Comparison of ENCODE assay signal across 10 cellular contexts in genomic region chr1:221793439-221794078, GRCh38. TPM values are rescaled to one million over a fixed set of nuclear protein-coding genes. Genes with fewer than 3 reads are reported as not detected.
DNase-seq lines count a peak whose midpoint lies in the region; ATAC-seq and TF ChIP-seq lines count a peak whose summit lies in the region.
"Had no signal": no experiment of that assay in that cellular context is flagged by ENCODE, and none has a peak within 500 bp of the region (broad histone marks: within the 10 kb centered on the region; RNA-seq: fewer than 3 reads in every experiment).

No MANE protein-coding gene starts in this region.

- in situ Hi-C loops in GM23248 (cut with MboI) = no loop called here
- in situ Hi-C loops in brain microvascular endothelial cell (cut with HindIII; ENCODE audit: low pct_ligation_motif_present, low sequenced_read_pairs) = no loop called here

- no peak overlapping the region for H3K4me2 ChIP-seq in GM23248 (ENCODE audit: unreplicated experiment)

- 85 to 88% methylated on average over 3 of the region's 3 CpGs for WGBS in GM23248 (ENCODE audit: low coverage in 1 of 2, low lambda C conversion rate in 2 of 2, missing lambda C conversion rate in 2 of 2), 2 experiments

- H3K4me3 Mint-ChIP-seq in CD8-positive, alpha-beta memory T cell = peak overlapping the region in 5 of 7 donors; percentile 7 to 53 (median 32)
- peak overlapping the region; percentile 49 for H3K4me3 Mint-ChIP-seq in activated T-helper 17 cell treated with anti-CD3 and anti-CD28 coated beads, Interleukin-2, amount 50 U/mL, for 72 hours

- no peaks in the 10 kb centered on the region for H3K79me2 ChIP-seq in GM23248 (ENCODE audit: insufficient read depth)

- TF ChIP-seq CTCF in brain microvascular endothelial cell (IDR thresholded peaks at IDR 0.05; ENCODE audit: low read depth, low read length, missing control alignments) = no peak

- no peaks in the 10 kb centered on the region for H3K9me2 ChIP-seq in GM23248 (ENCODE audit: insufficient read depth)

- no peak overlapping the region for H3K9ac ChIP-seq in GM23248

- no peaks in the 10 kb centered on the region for H3K9me3 Mint-ChIP-seq in CD8-positive, alpha-beta memory T cell
- H3K9me3 Mint-ChIP-seq in activated T-helper 17 cell treated with anti-CD3 and anti-CD28 coated beads, Interleukin-2, amount 50 U/mL, for 72 hours = no peaks in the 10 kb centered on the region

- H4K20me1 ChIP-seq in GM23248 (ENCODE audit: insufficient read depth) = no peaks in the 10 kb centered on the region

- peak overlapping the region; percentile 27 for H3K27ac ChIP-seq in CD8-positive, alpha-beta memory T cell (ENCODE audit: low read depth, low read length)
- H3K27ac ChIP-seq in GM23248 = no peak overlapping the region
- H3K27ac ChIP-seq in brain microvascular endothelial cell = no peak overlapping the region

- H3K27me3 Mint-ChIP-seq in CD8-positive, alpha-beta memory T cell = no peaks in the 10 kb centered on the region
- no peaks in the 10 kb centered on the region for H3K27me3 Mint-ChIP-seq in activated T-helper 17 cell treated with anti-CD3 and anti-CD28 coated beads, Interleukin-2, amount 50 U/mL, for 72 hours

- H3K9me3 ChIP-seq in CD8-positive, alpha-beta memory T cell (ENCODE audit: low read length) = no peaks in the 10 kb centered on the region
- H3K9me3 ChIP-seq in GM23248 (ENCODE audit: low read depth) = no peaks in the 10 kb centered on the region

- peaks cover 6% of the 10 kb centered on the region for H3K4me1 ChIP-seq in CD8-positive, alpha-beta memory T cell (ENCODE audit: insufficient read depth, low read length)
- H3K4me1 ChIP-seq in GM23248 (ENCODE audit: insufficient read depth) = no peaks in the 10 kb centered on the region; the same call in 1 of the 2 replicates

- ATAC-seq in GM19043 (IDR thresholded peaks at IDR 0.05; ENCODE audit: low read depth, unreplicated experiment) (peak; percentile 82), HG03060 (IDR thresholded peaks at IDR 0.05; ENCODE audit: low read depth, unreplicated experiment) (peak; percentile 55)
- ATAC-seq in activated T-helper 17 cell treated with anti-CD3 and anti-CD28 coated beads, Interleukin-2, amount 50 U/mL, for 72 hours (replicated peaks) = peak; percentile 13

- H2AFZ ChIP-seq in GM23248 = no peak overlapping the region

- H3K4me1 Mint-ChIP-seq in CD8-positive, alpha-beta memory T cell = peaks cover 16 to 27% (median 21%) of the 10 kb centered on the region in 3 donors
- peaks cover 20% of the 10 kb centered on the region for H3K4me1 Mint-ChIP-seq in activated T-helper 17 cell treated with anti-CD3 and anti-CD28 coated beads, Interleukin-2, amount 50 U/mL, for 72 hours

- H3K4me3 ChIP-seq in CD8-positive, alpha-beta memory T cell (ENCODE audit: low read length) = no peak overlapping the region
- H3K4me3 ChIP-seq in GM23248 = no peak overlapping the region
- no peak overlapping the region for H3K4me3 ChIP-seq in brain microvascular endothelial cell (ENCODE audit: low read depth, low read length)

- no peaks in the 10 kb centered on the region for H3K27me3 ChIP-seq in CD8-positive, alpha-beta memory T cell (ENCODE audit: insufficient read depth, low read length, poor library complexity, severe bottlenecking)
- H3K27me3 ChIP-seq in GM23248 (replicated peaks; ENCODE audit: insufficient read depth) (no peaks in the 10 kb centered on the region), brain microvascular endothelial cell (replicated peaks) (no peaks in the 10 kb centered on the region)

- H3K36me3 Mint-ChIP-seq in CD8-positive, alpha-beta memory T cell = no peaks in the 10 kb centered on the region
- no peaks in the 10 kb centered on the region for H3K36me3 Mint-ChIP-seq in activated T-helper 17 cell treated with anti-CD3 and anti-CD28 coated beads, Interleukin-2, amount 50 U/mL, for 72 hours (ENCODE audit: low read depth)

- POLR2A ChIA-PET in CD8-positive, alpha-beta memory T cell (lab: Charles Lee) = no interaction called here

- DNase-seq in CD8-positive, alpha-beta memory T cell = peak in 3 of 5 donors; percentile 30 to 59 (median 34)
- DNase-seq in stimulated activated CD4-positive, alpha-beta T cell treated with anti-CD3 and anti-CD28 coated beads, Interleukin-12 subunit alpha, Interleukin-12 subunit beta, amount 100 ng/mL, for 4 hours = no peak
- DNase-seq in GM23248 (no peak), brain microvascular endothelial cell (no peak), NCI-H2171 (lab: John Stamatoyannopoulos, UW) (no peak)
- DNase-seq: NCI-H510A treated with DMSO at 0.1 percent for 48 hours had no signal

- CTCF ChIA-PET in CD8-positive, alpha-beta memory T cell (lab: Charles Lee) = interaction anchor here (0.9 kb wide), 1 partner anchor 15 kb away, joined by 3 read pairs; no protein-coding TSS in a partner anchor

- peak overlapping the region; percentile 61 to 97 (median 91) for H3K27ac Mint-ChIP-seq in CD8-positive, alpha-beta memory T cell
- peak overlapping the region; percentile 86 for H3K27ac Mint-ChIP-seq in activated T-helper 17 cell treated with anti-CD3 and anti-CD28 coated beads, Interleukin-2, amount 50 U/mL, for 72 hours

- no peaks in the 10 kb centered on the region for H3F3A ChIP-seq in GM23248 (ENCODE audit: insufficient read depth)

- no peaks in the 10 kb centered on the region for H3K36me3 ChIP-seq in CD8-positive, alpha-beta memory T cell (ENCODE audit: insufficient read depth, low read length)
- H3K36me3 ChIP-seq in GM23248 (ENCODE audit: low read depth) (no peaks in the 10 kb centered on the region), brain microvascular endothelial cell (replicated peaks) (no peaks in the 10 kb centered on the region)

RNA-seq across cellular contexts. Expression of gene DUSP10, which starts 51.7 kb away (rescaled TPM):
- 10 to 100 TPM; 23.7 to 25.4 TPM for total RNA-seq in CD8-positive, alpha-beta memory T cell
- 8.0 TPM for polyA plus RNA-seq in CD8-positive, alpha-beta memory T cell
- total RNA-seq in activated T-helper 17 cell treated with anti-CD3 and anti-CD28 coated beads, Interleukin-2, amount 50 U/mL, for 72 hours = 10 to 100 TPM in 1 of 2 donors, 1 to 10 TPM in 1; 8.2 to 11.7 TPM
- total RNA-seq in GM23248 (2014; rRNA removed; shearing (Covaris generic)) = 10.5 and 19.3 TPM in 2 replicates
- 16.2 and 16.4 TPM in 2 replicates for polyA plus RNA-seq in GM23248 (2016; fragmentation: Nextera tagmentation; extraction: Ambion mirVana)
- total RNA-seq: G401 had no signal

Comparison
In these comparisons a context has a peak if more than half of its experiments do, and no peak if none do; other contexts are left out.
1. DNase-seq: peak in CD8-positive, alpha-beta memory T cell (3 of 5); none in stimulated activated CD4-positive, alpha-beta T cell treated with anti-CD3 and anti-CD28 coated beads, Interleukin-12 subunit alpha, Interleukin-12 subunit beta, amount 100 ng/mL, for 4 hours (single experiment), GM23248 (single experiment), brain microvascular endothelial cell (single experiment) and NCI-H2171 (single experiment).
2. ATAC-seq: peak in every context shown above with its lines; median percentile 82 in GM19043; 55 in HG03060; 13 in activated T-helper 17 cell treated with anti-CD3 and anti-CD28 coated beads, Interleukin-2, amount 50 U/mL, for 72 hours.